13 cellular contexts compared by ENCODE assay signal in genomic region chr6:19472850-19473249, GRCh38.
DNase-seq lines count a peak whose midpoint lies in the region; ATAC-seq and TF ChIP-seq lines count a peak whose summit lies in the region.
"Had no signal": no experiment of that assay in that cellular context is flagged by ENCODE, and none has a peak within 500 bp of the region (broad histone marks: within the 10 kb centered on the region; RNA-seq: fewer than 3 reads in every experiment).

No MANE protein-coding gene starts in this region.

- no peaks in the 10 kb centered on the region for H3K79me1 ChIP-seq in mesendoderm (ENCODE audit: low read length)

- no peak overlapping the region for H2BK120ac ChIP-seq in mesendoderm (ENCODE audit: low read depth, low read length)

- H3K18ac ChIP-seq in mesendoderm (ENCODE audit: low read length) = no peak overlapping the region

- H3K27ac ChIP-seq in mesendoderm (ENCODE audit: low read depth, low read length) = no peak overlapping the region
- H3K27ac ChIP-seq: gastroesophageal sphincter, suprapubic skin had no signal

- TF ChIP-seq CTCF in astrocyte of the cerebellum (IDR thresholded peaks at IDR 0.05; ENCODE audit: low read depth, low read length, missing control alignments) = peak; percentile 26

- no peak overlapping the region for H2BK5ac ChIP-seq in mesendoderm (ENCODE audit: low read length)

- no peaks in the 10 kb centered on the region for H3K36me3 ChIP-seq in mesendoderm (ENCODE audit: control insufficient read depth, insufficient read depth, low read length)
- H3K36me3 ChIP-seq: gastroesophageal sphincter, suprapubic skin had no signal

- no peaks in the 10 kb centered on the region for H3K79me2 ChIP-seq in mesendoderm (ENCODE audit: control insufficient read depth, insufficient read depth, low read length)

- H3K4me1 ChIP-seq in mesendoderm (ENCODE audit: control insufficient read depth, low read depth, low read length) = no peaks in the 10 kb centered on the region
- H3K4me1 ChIP-seq: gastroesophageal sphincter, suprapubic skin had no signal

- H3K4ac ChIP-seq in mesendoderm (ENCODE audit: low read depth, low read length) = no peak overlapping the region

- no peaks in the 10 kb centered on the region for H3K27me3 ChIP-seq in mesendoderm (ENCODE audit: insufficient read depth, low read length, poor library complexity)
- H3K27me3 ChIP-seq: gastroesophageal sphincter, suprapubic skin had no signal

- in situ Hi-C loops in astrocyte of the cerebellum (cut with HindIII; ENCODE audit: low sequenced_read_pairs) = no loop called here

- ATAC-seq in GM19455 (IDR thresholded peaks at IDR 0.05; ENCODE audit: unreplicated experiment) = no peak
- ATAC-seq in GM21737 (IDR thresholded peaks at IDR 0.05; ENCODE audit: unreplicated experiment) = no peak
- ATAC-seq in GM21360 (IDR thresholded peaks at IDR 0.05; ENCODE audit: unreplicated experiment) = no peak
- ATAC-seq: gastroesophageal sphincter had no signal

- no CpG with 5 or more reads among the region's 4 CpGs for WGBS in mesendoderm (ENCODE audit: extremely low coverage, insufficient coverage, low lambda C conversion rate)

- no peak overlapping the region for H3K4me2 ChIP-seq in mesendoderm (ENCODE audit: low read length)

- H3K23ac ChIP-seq in mesendoderm (ENCODE audit: low read length) = no peak overlapping the region

- no peak overlapping the region for H3K9ac ChIP-seq in mesendoderm (ENCODE audit: low read length)

- no peak overlapping the region for H3K56ac ChIP-seq in mesendoderm (ENCODE audit: low read length)

- no peak overlapping the region for H4K5ac ChIP-seq in mesendoderm (ENCODE audit: low read length)

- H2BK15ac ChIP-seq in mesendoderm (replicated peaks; ENCODE audit: low read depth) = no peak overlapping the region

- no peak overlapping the region for H3K4me3 ChIP-seq in astrocyte of the cerebellum (ENCODE audit: low read depth, low read length)
- no peak overlapping the region for H3K4me3 ChIP-seq in mesendoderm (ENCODE audit: low read length)
- H3K4me3 ChIP-seq: gastroesophageal sphincter, suprapubic skin had no signal

- no peak overlapping the region for H4K8ac ChIP-seq in mesendoderm (ENCODE audit: low read depth, low read length)

- peak; percentile 66 for DNase-seq in DMS53 (lab: John Stamatoyannopoulos, UW)
- DNase-seq in HT1080 (ENCODE audit: low read depth) = peak; percentile 9
- no peak for DNase-seq in astrocyte of the cerebellum (ENCODE audit: low read depth)
- DNase-seq in mesendoderm = peak; percentile 27
- DNase-seq in NOMO-1 treated with dmso at 0.1 percent for 144 hours (lab: John Stamatoyannopoulos, UW; ENCODE audit: unreplicated experiment) = no peak
- DNase-seq: activated CD4-positive, alpha-beta memory T cell treated with anti-CD3 and anti-CD28 coated beads for 36 hours; aorta; NCI-H1092 treated with DMSO at 0.1 percent for 48 hours had no signal

- no peak overlapping the region for H2AK5ac ChIP-seq in mesendoderm (ENCODE audit: low read length)

Comparison
In these comparisons a context has a peak if more than half of its experiments do, and no peak if none do; other contexts are left out.
1. DNase-seq: peak in DMS53 (single experiment), HT1080 (single experiment) and mesendoderm (single experiment); none in astrocyte of the cerebellum (single experiment) and NOMO-1 treated with dmso at 0.1 percent for 144 hours (single experiment).